In genomic region chr20:43914697-43915208, GRCh38 we compare ENCODE assay signal across 9 cellular contexts. TPM values are rescaled to one million over a fixed set of nuclear protein-coding genes. Genes with fewer than 3 reads are reported as not detected.
DNase-seq lines count a peak whose midpoint lies in the region; ATAC-seq and TF ChIP-seq lines count a peak whose summit lies in the region.
"Had no signal": no experiment of that assay in that cellular context is flagged by ENCODE, and none has a peak within 500 bp of the region (broad histone marks: within the 10 kb centered on the region; RNA-seq: fewer than 3 reads in every experiment).

Gene TOX2 (plus strand): TSS chr20:43914852. CDS start chr20:43914892, 40 bp downstream.

- TF ChIP-seq CTCF in brain microvascular endothelial cell (IDR thresholded peaks at IDR 0.05; ENCODE audit: low read depth, low read length, missing control alignments) (no peak), kidney epithelial cell (IDR thresholded peaks at IDR 0.05; ENCODE audit: insufficient read depth, low read length, poor library complexity, severe bottlenecking) (no peak)

- H3K4me3 ChIP-seq in brain microvascular endothelial cell (ENCODE audit: low read depth, low read length), result peak within 1 kb of the TSS; percentile 72
- H3K4me3 ChIP-seq in kidney epithelial cell (ENCODE audit: low read depth, low read length), result peak within 1 kb of the TSS; percentile 54

- intact Hi-C loops in T-helper 1 cell treated with Interleukin-12 subunit alpha and Interleukin-12 subunit beta and Interleukin-4 antibody, amounts not matched to agents 30 ng/mL and 1 ng/mL, for 36 hours (cut with micrococcal nuclease), result loop anchor here (1.0 to 2.0 kb wide), 3 partner anchors 27 to 163 kb away; no protein-coding TSS in a partner anchor

- in situ Hi-C loops in brain microvascular endothelial cell (cut with HindIII; ENCODE audit: low pct_ligation_motif_present, low sequenced_read_pairs), result no loop called here

- peak; percentile 39 for ATAC-seq in HG03521 (IDR thresholded peaks at IDR 0.05; ENCODE audit: unreplicated experiment)

- no peaks in the 10 kb centered on the region for H3K36me3 ChIP-seq in brain microvascular endothelial cell (replicated peaks)
- no peaks in the 10 kb centered on the region for H3K36me3 ChIP-seq in kidney epithelial cell (ENCODE audit: control insufficient read depth, insufficient read depth, low read length)

- DNase-seq in NCI-H82 (lab: John Stamatoyannopoulos, UW) (peak; percentile 50), NCI-H82 treated with DMSO at 0.1 percent for 48 hours (lab: John Stamatoyannopoulos, UW; ENCODE audit: unreplicated experiment) (no peak), brain microvascular endothelial cell (no peak), kidney epithelial cell (ENCODE audit: low read depth) (no peak), HPDE6-E6E7 (ENCODE audit: extremely low spot score) (no peak)
- DNase-seq in stimulated activated naive CD4-positive, alpha-beta T cell treated with Interleukin-2 at 50 U/mL for 16 hours (lab: John Stamatoyannopoulos, UW), result peak; percentile 40

- H3K27ac ChIP-seq in brain microvascular endothelial cell, result no peak within 1 kb of the TSS
- H3K27ac ChIP-seq: epithelial cell of prostate had no signal

- H3K27me3 ChIP-seq in brain microvascular endothelial cell (replicated peaks) (no peaks in the 10 kb centered on the region), kidney epithelial cell (ENCODE audit: control insufficient read depth, insufficient read depth, low read length) (peaks cover 29% of the 10 kb centered on the region)

RNA-seq across cellular contexts. Expression of gene TOX2, which starts in this region (rescaled TPM):
- total RNA-seq in T-helper 1 cell treated with Interleukin-12 subunit alpha and Interleukin-12 subunit beta and Interleukin-4 antibody, amounts not matched to agents 30 ng/mL and 1 ng/mL, for 36 hours, result 16.0 and 17.2 TPM in 2 replicates
- 5.9 and 7.3 TPM in 2 replicates for total RNA-seq in kidney epithelial cell

Comparison
In these comparisons a context has a peak if more than half of its experiments do, and no peak if none do; other contexts are left out.
1. DNase-seq: peak in NCI-H82 (single experiment) and stimulated activated naive CD4-positive, alpha-beta T cell treated with Interleukin-2 at 50 U/mL for 16 hours (single experiment); none in NCI-H82 treated with DMSO at 0.1 percent for 48 hours (single experiment), brain microvascular endothelial cell (single experiment), kidney epithelial cell (single experiment) and HPDE6-E6E7 (single experiment).